9 cellular contexts compared by ENCODE assay signal in the genomic region with DNA sequence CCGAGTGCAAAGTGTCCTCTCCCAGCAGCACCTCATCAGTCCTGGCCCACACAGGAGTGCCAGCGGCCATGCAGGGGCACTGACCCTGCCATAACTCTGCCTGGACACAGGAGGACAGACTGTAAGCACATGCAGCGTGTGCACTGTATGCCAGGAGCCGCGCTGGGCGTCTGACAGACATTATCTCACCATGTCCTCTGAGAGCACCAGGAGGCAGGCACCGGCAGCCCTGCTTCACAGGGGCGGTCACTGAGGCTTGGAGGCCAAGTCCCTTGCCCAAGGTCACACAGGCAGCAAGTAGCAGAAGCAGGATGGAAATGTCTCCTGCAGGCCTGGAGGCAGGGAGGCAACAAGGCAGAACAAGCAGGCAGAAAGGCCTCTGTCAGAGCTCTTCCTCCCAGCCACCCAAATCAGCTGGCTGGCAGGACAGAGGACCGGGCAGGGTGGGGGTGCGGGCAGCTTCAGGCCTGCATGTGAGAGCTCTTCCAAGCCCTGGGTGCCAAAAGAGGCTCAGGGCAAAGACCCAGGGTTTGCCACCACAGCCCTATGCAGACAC. TPM values are rescaled to one million over a fixed set of nuclear protein-coding genes. Genes with fewer than 3 reads are reported as not detected.
DNase-seq lines count a peak whose midpoint lies in the region; ATAC-seq and TF ChIP-seq lines count a peak whose summit lies in the region.
"Had no signal": no experiment of that assay in that cellular context is flagged by ENCODE, and none has a peak within 500 bp of the region (broad histone marks: within the 10 kb centered on the region; RNA-seq: fewer than 3 reads in every experiment).

No MANE protein-coding gene starts in this region.

- H3K36me3 ChIP-seq in KOPT-K1 (ENCODE audit: insufficient read depth, low read length), result peaks cover 15% of the 10 kb centered on the region; the same call in 1 of the 2 replicates
- H3K36me3 ChIP-seq in spleen, result peaks cover 0 to 10% (median 0%) of the 10 kb centered on the region in 6 donors

- 80 to 85% (median 83%) methylated on average over 1 to 10 of the region's 10 CpGs for WGBS in spleen, 5 donors

- H3K4me1 Mint-ChIP-seq in activated naive CD8-positive, alpha-beta T cell treated with anti-CD3 and anti-CD28 coated beads, Interleukin-2, amount 10 ng/mL, durations not matched to agents 7 days and 5 days, result peaks cover 88% of the 10 kb centered on the region

- TF ChIP-seq CTCF in spleen (IDR thresholded peaks at IDR 0.05 in 8 of 11, conservative IDR thresholded peaks at IDR 0.05 in 3 of 11) (no peak), GM10266 (IDR thresholded peaks at IDR 0.05; ENCODE audit: control insufficient read depth, insufficient read depth, low read depth, missing control alignments) (no peak)

- no peak for TF ChIP-seq POLR2A in spleen (IDR thresholded peaks at IDR 0.05)

- DNase-seq in activated naive CD8-positive, alpha-beta T cell treated with anti-CD3 and anti-CD28 coated beads, Interleukin-2, amount 10 ng/mL, durations not matched to agents 7 days and 5 days, result peak; percentile 54
- DNase-seq in kidney tubule cell (ENCODE audit: low spot score) (peak; percentile 27), spleen (no peak), HCEC 1CT (no peak), NCI-H1105 treated with DMSO at 0.1 percent for 48 hours (lab: John Stamatoyannopoulos, UW) (no peak), GM10266 (ENCODE audit: extremely low spot score) (no peak)
- no peak for DNase-seq in activated CD4-positive, alpha-beta T cell treated with anti-CD3 and anti-CD28 coated beads for 48 hours

- H3K4me1 ChIP-seq in spleen, result peaks cover 74 to 100% (median 99%) of the 10 kb centered on the region in 6 donors

- POLR2A ChIA-PET in activated naive CD8-positive, alpha-beta T cell treated with anti-CD3 and anti-CD28 coated beads, Interleukin-2, amount 10 ng/mL, durations not matched to agents 7 days and 5 days (lab: Charles Lee), result interaction anchor here (1.1 to 18.2 kb wide), 6 partner anchors 9 to 95 kb away, joined by 3 to 389 read pairs (median 10); partner anchors contain the start of genes EEIG1, NAIF1 and SLC25A25

- peak overlapping the region; percentile 64 for H3K27ac ChIP-seq in KOPT-K1 (ENCODE audit: low read depth, low read length, poor library complexity, severe bottlenecking)
- H3K27ac ChIP-seq in spleen, result peak overlapping the region; percentile 69 to 94 (median 80)
- H3K27ac ChIP-seq: SK-N-MC had no signal

- H3K27me3 Mint-ChIP-seq in activated naive CD8-positive, alpha-beta T cell treated with anti-CD3 and anti-CD28 coated beads, Interleukin-2, amount 10 ng/mL, durations not matched to agents 7 days and 5 days, result no peaks in the 10 kb centered on the region

- H3K27me3 ChIP-seq in spleen (replicated peaks in 1 of 7), result peaks cover 0 to 3% (median 0%) of the 10 kb centered on the region in 7 donors

- H3K9me3 ChIP-seq in KOPT-K1 (ENCODE audit: insufficient read depth, low read length, poor library complexity, severe bottlenecking) (no peaks in the 10 kb centered on the region), spleen (no peaks in the 10 kb centered on the region)

- peak overlapping the region in 3 of 8 donors; percentile 14 to 94 (median 22) for H3K4me3 ChIP-seq in spleen
- H3K4me3 ChIP-seq: SK-N-MC had no signal

- intact Hi-C loops in spleen (cut with DNase I; ENCODE audit: low total_unique reads), result no loop called here

- H3K27ac Mint-ChIP-seq in activated naive CD8-positive, alpha-beta T cell treated with anti-CD3 and anti-CD28 coated beads, Interleukin-2, amount 10 ng/mL, durations not matched to agents 7 days and 5 days, result peak overlapping the region; percentile 100

- no peaks in the 10 kb centered on the region for H3K9me3 Mint-ChIP-seq in activated naive CD8-positive, alpha-beta T cell treated with anti-CD3 and anti-CD28 coated beads, Interleukin-2, amount 10 ng/mL, durations not matched to agents 7 days and 5 days

- no peak for ATAC-seq in activated naive CD8-positive, alpha-beta T cell treated with anti-CD3 and anti-CD28 coated beads, Interleukin-2, amount 10 ng/mL, durations not matched to agents 7 days and 5 days (ENCODE audit: low read depth)

- peaks cover 47% of the 10 kb centered on the region for H3K36me3 Mint-ChIP-seq in activated naive CD8-positive, alpha-beta T cell treated with anti-CD3 and anti-CD28 coated beads, Interleukin-2, amount 10 ng/mL, durations not matched to agents 7 days and 5 days

- peak overlapping the region; percentile 92 for H3K4me3 Mint-ChIP-seq in activated naive CD8-positive, alpha-beta T cell treated with anti-CD3 and anti-CD28 coated beads, Interleukin-2, amount 10 ng/mL, durations not matched to agents 7 days and 5 days

RNA-seq across cellular contexts. Expression of gene EEIG1, which starts 8.4 kb away (rescaled TPM):
- total RNA-seq in activated naive CD8-positive, alpha-beta T cell treated with anti-CD3 and anti-CD28 coated beads, Interleukin-2, amount 10 ng/mL, durations not matched to agents 7 days and 5 days, result 100 to 1,000 TPM; 329 to 366 TPM
- total RNA-seq in spleen, result 100 to 1,000 TPM in 1 of 7 donors, 10 to 100 TPM in 6; 27.3 to 102 (median 72.8) TPM
- 10 to 100 TPM; 28.6 to 39.6 (median 29.0) TPM for polyA plus RNA-seq in spleen

RNA-seq across cellular contexts. Expression of gene DPM2, which starts 34.7 kb away (rescaled TPM):
- 10 to 100 TPM; 49.2 to 54.2 TPM for total RNA-seq in activated naive CD8-positive, alpha-beta T cell treated with anti-CD3 and anti-CD28 coated beads, Interleukin-2, amount 10 ng/mL, durations not matched to agents 7 days and 5 days
- 10 to 100 TPM; 19.5 to 31.3 (median 25.2) TPM for total RNA-seq in spleen
- polyA plus RNA-seq in spleen, result 10 to 100 TPM; 23.6 to 33.8 (median 28.1) TPM

RNA-seq across cellular contexts. Expression of gene PIP5KL1, which starts 41.8 kb away (rescaled TPM):
- total RNA-seq in activated naive CD8-positive, alpha-beta T cell treated with anti-CD3 and anti-CD28 coated beads, Interleukin-2, amount 10 ng/mL, durations not matched to agents 7 days and 5 days, result 1 to 10 TPM; 1.5 to 1.9 TPM
- 1 to 10 TPM in 2 of 7 donors, under 1 TPM in 3, not detected in 2; 0.46 to 3.6 (median 0.94) TPM for total RNA-seq in spleen
- under 1 TPM; 0.13 to 0.51 (median 0.42) TPM for polyA plus RNA-seq in spleen

RNA-seq across cellular contexts. Expression of gene ST6GALNAC4, which starts 55.6 kb away (rescaled TPM):
- 10 to 100 TPM; 51.1 to 59.5 TPM for total RNA-seq in activated naive CD8-positive, alpha-beta T cell treated with anti-CD3 and anti-CD28 coated beads, Interleukin-2, amount 10 ng/mL, durations not matched to agents 7 days and 5 days
- total RNA-seq in spleen, result 10 to 100 TPM; 48.6 to 92.8 (median 65.8) TPM
- 10 to 100 TPM; 16.0 to 36.7 (median 19.5) TPM for polyA plus RNA-seq in spleen

Comparison
In these comparisons a context has a peak if more than half of its experiments do, and no peak if none do; other contexts are left out.
1. DNase-seq: peak in activated naive CD8-positive, alpha-beta T cell treated with anti-CD3 and anti-CD28 coated beads, Interleukin-2, amount 10 ng/mL, durations not matched to agents 7 days and 5 days (single experiment) and kidney tubule cell (single experiment); none in spleen (single experiment), HCEC 1CT (single experiment), NCI-H1105 treated with DMSO at 0.1 percent for 48 hours (single experiment), GM10266 (single experiment) and activated CD4-positive, alpha-beta T cell treated with anti-CD3 and anti-CD28 coated beads for 48 hours (single experiment).